ENCODE assay signal across 2 cellular contexts in the genomic region with DNA sequence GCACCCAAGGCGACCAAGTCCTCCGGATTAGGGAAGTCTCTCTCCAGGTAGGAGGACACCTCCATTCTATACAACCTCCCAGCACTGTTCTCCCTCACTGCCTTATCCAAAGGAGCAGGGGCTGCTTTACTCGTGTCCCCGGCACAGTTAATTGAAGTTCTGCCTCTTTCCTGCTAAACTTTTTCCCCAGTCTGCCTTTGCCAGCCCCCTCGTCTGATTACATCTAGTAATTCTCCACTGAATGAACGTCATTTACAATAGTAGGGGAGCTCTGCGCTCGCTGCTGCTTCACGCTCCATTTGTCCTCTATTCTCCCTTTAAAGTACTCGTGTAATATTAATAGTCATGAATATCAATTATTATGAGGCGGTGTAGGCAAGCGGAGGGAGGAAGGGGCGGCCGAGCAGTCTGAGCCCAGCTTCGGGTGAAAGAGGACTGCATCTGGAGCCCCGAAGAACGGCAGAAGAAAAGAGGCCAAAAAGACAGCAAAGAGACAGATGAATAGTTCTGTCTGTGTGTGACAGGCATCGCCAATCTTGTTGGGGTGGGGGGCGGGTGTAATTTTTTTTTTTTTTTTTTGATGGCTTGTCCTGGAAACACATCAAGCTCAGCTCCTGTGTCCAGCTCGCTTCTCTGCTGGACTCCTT.
TF ChIP-seq lines count a peak whose summit lies in the region.

No MANE protein-coding gene starts in this region.

TF ChIP-seq in SK-N-SH, 30 proteins besides CTCF, POLR2A, EP300 and RAD21:
- TF ChIP-seq GATA2 (CRISPR knock-in tag; IDR thresholded peaks at IDR 0.05), result peak; percentile 42; the same call in 1 of the 2 replicates
- TF ChIP-seq, protein P1, sequence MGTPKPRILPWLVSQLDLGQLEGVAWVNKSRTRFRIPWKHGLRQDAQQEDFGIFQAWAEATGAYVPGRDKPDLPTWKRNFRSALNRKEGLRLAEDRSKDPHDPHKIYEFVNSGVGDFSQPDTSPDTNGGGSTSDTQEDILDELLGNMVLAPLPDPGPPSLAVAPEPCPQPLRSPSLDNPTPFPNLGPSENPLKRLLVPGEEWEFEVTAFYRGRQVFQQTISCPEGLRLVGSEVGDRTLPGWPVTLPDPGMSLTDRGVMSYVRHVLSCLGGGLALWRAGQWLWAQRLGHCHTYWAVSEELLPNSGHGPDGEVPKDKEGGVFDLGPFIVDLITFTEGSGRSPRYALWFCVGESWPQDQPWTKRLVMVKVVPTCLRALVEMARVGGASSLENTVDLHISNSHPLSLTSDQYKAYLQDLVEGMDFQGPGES (IDR thresholded peaks at IDR 0.05; ENCODE audit: low read depth, low read length), result no peak
- no peak for TF ChIP-seq POLR2AphosphoS5 (IDR thresholded peaks at IDR 0.05; ENCODE audit: low read depth, low read length)
- no peak for TF ChIP-seq TAF1 (IDR thresholded peaks at IDR 0.05; ENCODE audit: borderline replicate concordance, low read depth, low read length)
- no peak for TF ChIP-seq TEAD4 (IDR thresholded peaks at IDR 0.05; ENCODE audit: borderline replicate concordance, insufficient read depth)
- TF ChIP-seq YY1 (IDR thresholded peaks at IDR 0.05; ENCODE audit: low read depth), result no peak
- TF ChIP-seq, protein P2, sequence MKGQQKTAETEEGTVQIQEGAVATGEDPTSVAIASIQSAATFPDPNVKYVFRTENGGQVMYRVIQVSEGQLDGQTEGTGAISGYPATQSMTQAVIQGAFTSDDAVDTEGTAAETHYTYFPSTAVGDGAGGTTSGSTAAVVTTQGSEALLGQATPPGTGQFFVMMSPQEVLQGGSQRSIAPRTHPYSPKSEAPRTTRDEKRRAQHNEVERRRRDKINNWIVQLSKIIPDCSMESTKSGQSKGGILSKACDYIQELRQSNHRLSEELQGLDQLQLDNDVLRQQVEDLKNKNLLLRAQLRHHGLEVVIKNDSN (IDR thresholded peaks at IDR 0.05; ENCODE audit: borderline replicate concordance, low read depth), result no peak
- no peak for TF ChIP-seq FOSL2 (IDR thresholded peaks at IDR 0.05; ENCODE audit: borderline replicate concordance, low read depth)
- 0 out of 2 replicates have a peak, but pooled peaks have one; percentile 3 for TF ChIP-seq SMC3 (IDR thresholded peaks at IDR 0.05; ENCODE audit: low read depth, low read length)
- no peak for TF ChIP-seq EZH2phosphoT487 (IDR thresholded peaks at IDR 0.05; ENCODE audit: borderline replicate concordance, low read depth)
- no peak for TF ChIP-seq NRF1 (IDR thresholded peaks at IDR 0.05; ENCODE audit: low read depth, low read length)
- TF ChIP-seq, protein P3, sequence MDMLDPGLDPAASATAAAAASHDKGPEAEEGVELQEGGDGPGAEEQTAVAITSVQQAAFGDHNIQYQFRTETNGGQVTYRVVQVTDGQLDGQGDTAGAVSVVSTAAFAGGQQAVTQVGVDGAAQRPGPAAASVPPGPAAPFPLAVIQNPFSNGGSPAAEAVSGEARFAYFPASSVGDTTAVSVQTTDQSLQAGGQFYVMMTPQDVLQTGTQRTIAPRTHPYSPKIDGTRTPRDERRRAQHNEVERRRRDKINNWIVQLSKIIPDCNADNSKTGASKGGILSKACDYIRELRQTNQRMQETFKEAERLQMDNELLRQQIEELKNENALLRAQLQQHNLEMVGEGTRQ (IDR thresholded peaks at IDR 0.05; ENCODE audit: borderline replicate concordance, low read depth, low read length), result no peak
- 0 out of 2 replicates have a peak, but pooled peaks have one; percentile 15 for TF ChIP-seq MXI1 (IDR thresholded peaks at IDR 0.05; ENCODE audit: low read depth, low read length)
- TF ChIP-seq RXRA (IDR thresholded peaks at IDR 0.05; ENCODE audit: borderline replicate concordance, low read depth), result no peak
- no peak for TF ChIP-seq GABPA (IDR thresholded peaks at IDR 0.05; ENCODE audit: low read depth)

TF ChIP-seq in SK-N-SH treated with all-trans-retinoic acid at 6 μM for 48 hours, 23 proteins besides CTCF, POLR2A, EP300 and RAD21:
- TF ChIP-seq, protein P4, sequence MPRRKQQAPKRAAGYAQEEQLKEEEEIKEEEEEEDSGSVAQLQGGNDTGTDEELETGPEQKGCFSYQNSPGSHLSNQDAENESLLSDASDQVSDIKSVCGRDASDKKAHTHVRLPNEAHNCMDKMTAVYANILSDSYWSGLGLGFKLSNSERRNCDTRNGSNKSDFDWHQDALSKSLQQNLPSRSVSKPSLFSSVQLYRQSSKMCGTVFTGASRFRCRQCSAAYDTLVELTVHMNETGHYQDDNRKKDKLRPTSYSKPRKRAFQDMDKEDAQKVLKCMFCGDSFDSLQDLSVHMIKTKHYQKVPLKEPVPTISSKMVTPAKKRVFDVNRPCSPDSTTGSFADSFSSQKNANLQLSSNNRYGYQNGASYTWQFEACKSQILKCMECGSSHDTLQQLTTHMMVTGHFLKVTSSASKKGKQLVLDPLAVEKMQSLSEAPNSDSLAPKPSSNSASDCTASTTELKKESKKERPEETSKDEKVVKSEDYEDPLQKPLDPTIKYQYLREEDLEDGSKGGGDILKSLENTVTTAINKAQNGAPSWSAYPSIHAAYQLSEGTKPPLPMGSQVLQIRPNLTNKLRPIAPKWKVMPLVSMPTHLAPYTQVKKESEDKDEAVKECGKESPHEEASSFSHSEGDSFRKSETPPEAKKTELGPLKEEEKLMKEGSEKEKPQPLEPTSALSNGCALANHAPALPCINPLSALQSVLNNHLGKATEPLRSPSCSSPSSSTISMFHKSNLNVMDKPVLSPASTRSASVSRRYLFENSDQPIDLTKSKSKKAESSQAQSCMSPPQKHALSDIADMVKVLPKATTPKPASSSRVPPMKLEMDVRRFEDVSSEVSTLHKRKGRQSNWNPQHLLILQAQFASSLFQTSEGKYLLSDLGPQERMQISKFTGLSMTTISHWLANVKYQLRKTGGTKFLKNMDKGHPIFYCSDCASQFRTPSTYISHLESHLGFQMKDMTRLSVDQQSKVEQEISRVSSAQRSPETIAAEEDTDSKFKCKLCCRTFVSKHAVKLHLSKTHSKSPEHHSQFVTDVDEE (CRISPR knock-in tag; IDR thresholded peaks at IDR 0.05), result no peak
- no peak for TF ChIP-seq ZFP3 (CRISPR knock-in tag; IDR thresholded peaks at IDR 0.05)
- TF ChIP-seq, protein P5, sequence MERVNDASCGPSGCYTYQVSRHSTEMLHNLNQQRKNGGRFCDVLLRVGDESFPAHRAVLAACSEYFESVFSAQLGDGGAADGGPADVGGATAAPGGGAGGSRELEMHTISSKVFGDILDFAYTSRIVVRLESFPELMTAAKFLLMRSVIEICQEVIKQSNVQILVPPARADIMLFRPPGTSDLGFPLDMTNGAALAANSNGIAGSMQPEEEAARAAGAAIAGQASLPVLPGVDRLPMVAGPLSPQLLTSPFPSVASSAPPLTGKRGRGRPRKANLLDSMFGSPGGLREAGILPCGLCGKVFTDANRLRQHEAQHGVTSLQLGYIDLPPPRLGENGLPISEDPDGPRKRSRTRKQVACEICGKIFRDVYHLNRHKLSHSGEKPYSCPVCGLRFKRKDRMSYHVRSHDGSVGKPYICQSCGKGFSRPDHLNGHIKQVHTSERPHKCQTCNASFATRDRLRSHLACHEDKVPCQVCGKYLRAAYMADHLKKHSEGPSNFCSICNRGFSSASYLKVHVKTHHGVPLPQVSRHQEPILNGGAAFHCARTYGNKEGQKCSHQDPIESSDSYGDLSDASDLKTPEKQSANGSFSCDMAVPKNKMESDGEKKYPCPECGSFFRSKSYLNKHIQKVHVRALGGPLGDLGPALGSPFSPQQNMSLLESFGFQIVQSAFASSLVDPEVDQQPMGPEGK (CRISPR knock-in tag; IDR thresholded peaks at IDR 0.05; ENCODE audit: borderline replicate concordance), result no peak
- TF ChIP-seq ZFP30 (CRISPR knock-in tag; IDR thresholded peaks at IDR 0.05), result no peak
- no peak for TF ChIP-seq ZNF70 (CRISPR knock-in tag; IDR thresholded peaks at IDR 0.05)
- TF ChIP-seq OSR1 (CRISPR knock-in tag; IDR thresholded peaks at IDR 0.05), result no peak
- TF ChIP-seq ZNF565 (CRISPR knock-in tag; conservative IDR thresholded peaks at IDR 0.05; ENCODE audit: low read depth), result no peak
- TF ChIP-seq RARB (CRISPR knock-in tag; IDR thresholded peaks at IDR 0.05), result no peak
- TF ChIP-seq ZC3H10 (CRISPR knock-in tag; IDR thresholded peaks at IDR 0.05), result no peak
- no peak for TF ChIP-seq GLIS3 (CRISPR knock-in tag; IDR thresholded peaks at IDR 0.05)
- TF ChIP-seq, protein P6, sequence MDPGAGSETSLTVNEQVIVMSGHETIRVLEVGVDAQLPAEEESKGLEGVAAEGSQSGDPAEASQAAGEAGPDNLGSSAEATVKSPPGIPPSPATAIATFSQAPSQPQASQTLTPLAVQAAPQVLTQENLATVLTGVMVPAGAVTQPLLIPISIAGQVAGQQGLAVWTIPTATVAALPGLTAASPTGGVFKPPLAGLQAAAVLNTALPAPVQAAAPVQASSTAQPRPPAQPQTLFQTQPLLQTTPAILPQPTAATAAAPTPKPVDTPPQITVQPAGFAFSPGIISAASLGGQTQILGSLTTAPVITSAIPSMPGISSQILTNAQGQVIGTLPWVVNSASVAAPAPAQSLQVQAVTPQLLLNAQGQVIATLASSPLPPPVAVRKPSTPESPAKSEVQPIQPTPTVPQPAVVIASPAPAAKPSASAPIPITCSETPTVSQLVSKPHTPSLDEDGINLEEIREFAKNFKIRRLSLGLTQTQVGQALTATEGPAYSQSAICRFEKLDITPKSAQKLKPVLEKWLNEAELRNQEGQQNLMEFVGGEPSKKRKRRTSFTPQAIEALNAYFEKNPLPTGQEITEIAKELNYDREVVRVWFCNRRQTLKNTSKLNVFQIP (CRISPR knock-in tag; IDR thresholded peaks at IDR 0.05; ENCODE audit: borderline replicate concordance, low read depth), result no peak
- no peak for TF ChIP-seq TCF4 (CRISPR knock-in tag; IDR thresholded peaks at IDR 0.05; ENCODE audit: borderline replicate concordance)
- no peak for TF ChIP-seq ARNTL (CRISPR knock-in tag; IDR thresholded peaks at IDR 0.05; ENCODE audit: borderline replicate concordance, low read depth)
